ENCODE assay signal across 1 cellular context in the genomic region with DNA sequence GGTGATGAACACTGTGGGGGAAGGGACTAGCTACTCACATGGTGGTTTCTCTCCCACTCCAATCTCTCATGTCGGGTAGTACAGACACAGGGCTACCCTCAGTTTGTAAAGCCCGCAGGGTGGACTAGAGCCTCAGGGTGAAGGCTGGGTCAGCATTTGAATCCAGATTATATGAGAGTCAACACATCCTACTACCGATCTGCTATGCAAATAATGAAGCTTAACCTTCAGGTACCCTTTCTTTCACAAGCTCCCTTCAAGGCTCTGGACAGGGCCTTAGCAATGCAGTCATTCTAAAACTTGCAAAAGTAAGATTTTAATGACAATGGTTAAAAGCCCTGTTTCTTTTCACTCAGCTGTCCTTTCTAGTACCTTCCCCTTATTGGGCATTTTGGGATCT.
TF ChIP-seq lines count a peak whose summit lies in the region.

No MANE protein-coding gene starts in this region.

TF ChIP-seq in K562, 482 proteins besides CTCF, POLR2A, EP300 and RAD21:
- TF ChIP-seq, protein P1, sequence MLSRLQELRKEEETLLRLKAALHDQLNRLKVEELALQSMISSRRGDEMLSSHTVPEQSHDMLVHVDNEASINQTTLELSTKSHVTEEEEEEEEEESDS (CRISPR knock-in tag; IDR thresholded peaks at IDR 0.05): no peak
